9 cellular contexts compared by ENCODE assay signal in genomic region chrX:47651043-47651905, GRCh38. TPM values are rescaled to one million over a fixed set of nuclear protein-coding genes. Genes with fewer than 3 reads are reported as not detected.
DNase-seq lines count a peak whose midpoint lies in the region; ATAC-seq and TF ChIP-seq lines count a peak whose summit lies in the region.
"Had no signal": no experiment of that assay in that cellular context is flagged by ENCODE, and none has a peak within 500 bp of the region (broad histone marks: within the 10 kb centered on the region; RNA-seq: fewer than 3 reads in every experiment).

No MANE protein-coding gene starts in this region.

- H3K9me3 ChIP-seq in SK-N-MC (ENCODE audit: low read depth, low read length): no peaks in the 10 kb centered on the region

- DNase-seq in SK-N-MC (ENCODE audit: low read depth, low spot score) (no peak), fibroblast of the aortic adventitia (ENCODE audit: low read depth) (no peak), skeletal muscle cell (ENCODE audit: low read depth) (no peak), HPDE6-E6E7 (ENCODE audit: extremely low spot score) (no peak)

- no peaks in the 10 kb centered on the region; the same call in 1 of the 2 replicates for H3K36me3 ChIP-seq in SK-N-MC (ENCODE audit: insufficient read depth, low read length)

- peak; percentile 1 for ATAC-seq in GM19025 (IDR thresholded peaks at IDR 0.05; ENCODE audit: low read depth, unreplicated experiment)
- ATAC-seq in HG02759 (IDR thresholded peaks at IDR 0.05; ENCODE audit: unreplicated experiment): no peak
- ATAC-seq in HG02798 (IDR thresholded peaks at IDR 0.05; ENCODE audit: poor library complexity, unreplicated experiment): no peak
- no peak for ATAC-seq in HG03280 (IDR thresholded peaks at IDR 0.05; ENCODE audit: unreplicated experiment)

- TF ChIP-seq CTCF in fibroblast of the aortic adventitia (IDR thresholded peaks at IDR 0.05; ENCODE audit: insufficient read depth, low read length): no peak

- H3K9ac ChIP-seq in SK-N-MC (ENCODE audit: insufficient read length): peak overlapping the region; percentile 48

- no peak overlapping the region for H3K27ac ChIP-seq in SK-N-MC

- H3K4me3 ChIP-seq in SK-N-MC (peak overlapping the region; percentile 74), fibroblast of the aortic adventitia (ENCODE audit: low read depth, low read length) (peak overlapping the region; percentile 55), skeletal muscle cell (ENCODE audit: low read depth, low read length) (peak overlapping the region; percentile 36)

RNA-seq across cellular contexts. Expression of gene ELK1, which starts 0.9 kb away (rescaled TPM):
- total RNA-seq in fibroblast of the aortic adventitia (ENCODE audit: low replicate concordance): 13.3 and 22.9 TPM in 2 replicates

RNA-seq across cellular contexts. Expression of gene UXT, which starts 7.7 kb away (rescaled TPM):
- 64.3 and 151 TPM in 2 replicates for total RNA-seq in fibroblast of the aortic adventitia (ENCODE audit: low replicate concordance)

RNA-seq across cellular contexts. Expression of gene CFP, which starts 21.5 kb away (rescaled TPM):
- 0.18 TPM in 1 of 2 replicates, not detected in the other for total RNA-seq in fibroblast of the aortic adventitia (ENCODE audit: low replicate concordance)

RNA-seq across cellular contexts. Expression of gene SYN1, which starts 31.6 kb away (rescaled TPM):
- 0.09 TPM in 1 of 2 replicates, not detected in the other for total RNA-seq in fibroblast of the aortic adventitia (ENCODE audit: low replicate concordance)
- total RNA-seq: NCI-H460 had no signal
